In the genomic region with DNA sequence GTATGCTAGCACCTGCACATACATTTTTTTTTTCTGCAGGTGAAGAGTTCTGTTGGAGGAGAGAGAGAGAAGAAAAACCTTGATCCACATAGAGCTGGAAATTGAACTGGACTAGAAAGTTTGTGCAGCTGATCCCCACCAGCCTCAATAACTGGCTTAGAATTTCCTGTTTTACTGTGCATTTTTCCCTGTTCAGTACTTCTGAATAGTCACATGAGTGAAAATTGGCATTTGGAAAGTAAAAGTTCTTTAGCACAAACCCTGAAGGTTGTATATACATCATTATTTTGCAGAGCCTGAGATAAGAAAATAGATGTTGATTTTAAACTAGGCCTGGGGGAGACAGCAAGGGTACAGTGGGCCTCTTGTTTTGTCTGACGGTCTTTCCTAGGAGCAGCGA, we compare ENCODE assay signal across 1 cellular context.
TF ChIP-seq lines count a peak whose summit lies in the region.

No MANE protein-coding gene starts in this region.

TF ChIP-seq in HepG2, 621 proteins besides CTCF, POLR2A, EP300 and RAD21:
- TF ChIP-seq ZSCAN25 (CRISPR knock-in tag; IDR thresholded peaks at IDR 0.05) (no peak), MED1 (CRISPR knock-in tag; IDR thresholded peaks at IDR 0.05) (no peak), RBM22 (optimal IDR thresholded peaks at IDR 0.05; ENCODE audit: low read length) (peak; percentile 94), NFIC (IDR thresholded peaks at IDR 0.05; ENCODE audit: low read length) (0 out of 2 replicates have a peak, but pooled peaks have one; percentile 28), ZMYM3 (CRISPR knock-in tag; IDR thresholded peaks at IDR 0.05) (no peak), KLF16 (CRISPR knock-in tag; IDR thresholded peaks at IDR 0.05) (no peak)
TF ChIP-seq in HepG2: peak in this region for 2.
